1 cellular context compared by ENCODE assay signal in the genomic region with DNA sequence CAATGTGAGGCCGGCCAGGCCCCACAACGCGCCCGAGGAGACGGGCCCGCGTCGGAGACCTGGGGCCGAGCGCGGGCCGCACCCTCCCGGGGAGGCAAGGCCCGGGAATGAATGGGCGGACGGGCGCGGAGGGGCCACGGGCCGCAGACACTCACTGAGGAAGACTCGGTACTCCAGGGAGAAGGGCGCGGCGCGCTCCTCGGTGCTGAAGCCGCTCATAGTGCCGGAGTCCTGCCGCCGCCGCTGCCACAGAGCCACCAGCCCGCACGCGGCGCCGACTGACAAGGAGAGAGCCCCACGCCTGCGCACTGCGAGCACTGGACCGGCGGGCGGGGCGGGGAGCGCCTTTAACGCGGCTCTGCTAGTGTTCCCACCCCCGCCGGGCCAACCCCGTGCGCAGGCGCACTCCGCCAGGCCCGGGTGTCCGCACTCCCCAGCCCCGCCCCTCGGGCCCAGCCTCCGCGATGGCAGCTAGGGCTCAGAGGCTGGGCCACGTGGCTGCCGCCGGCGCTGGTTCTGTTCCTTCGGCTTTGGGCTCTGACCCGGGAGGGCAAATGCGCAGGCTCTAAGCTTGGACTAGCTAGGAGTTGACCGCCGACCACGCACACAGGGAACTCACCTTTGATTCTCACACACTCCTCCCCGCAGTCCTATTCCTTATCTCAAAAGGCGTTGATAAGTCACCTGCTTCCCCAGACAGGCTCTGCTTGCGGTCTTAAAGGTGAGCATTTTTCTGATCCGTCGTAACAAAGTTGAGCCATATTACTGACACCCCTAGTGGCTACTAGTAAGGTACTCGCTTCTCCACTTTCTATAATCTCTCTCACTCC.
A peak's percentile ranks its signal among the peaks of the same experiment; 100 is the strongest.
TF ChIP-seq lines count a peak whose summit lies in the region.

TSS of gene PPA1 (minus strand) at position 321 of the 830 bp plus-strand sequence. CDS start at position 219, 102 bp downstream.

TF ChIP-seq in HEK293, 187 proteins besides CTCF, POLR2A, EP300 and RAD21 (continued from another document and continues in another):
- TF ChIP-seq ZNF585B (tag by site-specific recombination; IDR thresholded peaks at IDR 0.05) (no peak), ZNF843 (tag by site-specific recombination; IDR thresholded peaks at IDR 0.05) (0 out of 2 replicates have a peak, but pooled peaks have one; percentile 1), ZNF610 (tag by site-specific recombination; IDR thresholded peaks at IDR 0.05; ENCODE audit: borderline replicate concordance) (0 out of 2 replicates have a peak, but pooled peaks have one; percentile 14), ZNF132 (tag by site-specific recombination; IDR thresholded peaks at IDR 0.05; ENCODE audit: borderline replicate concordance) (no peak), ZNF837 (tag by site-specific recombination; IDR thresholded peaks at IDR 0.05) (no peak), ZNF76 (tag by site-specific recombination; IDR thresholded peaks at IDR 0.05; ENCODE audit: borderline replicate concordance, low read depth) (peak; percentile 22; the same call in 1 of the 2 replicates), YY2 (tag by site-specific recombination; IDR thresholded peaks at IDR 0.05) (peak; percentile 48; the same call in 1 of the 2 replicates), ZNF394 (tag by site-specific recombination; IDR thresholded peaks at IDR 0.05; ENCODE audit: borderline replicate concordance) (peak; percentile 22; the same call in 1 of the 2 replicates), ZSCAN18 (tag by site-specific recombination; IDR thresholded peaks at IDR 0.05) (0 out of 2 replicates have a peak, but pooled peaks have one; percentile 43), MYNN (tag by site-specific recombination; IDR thresholded peaks at IDR 0.05; ENCODE audit: borderline replicate concordance) (no peak), ZNF404 (tag by site-specific recombination; IDR thresholded peaks at IDR 0.05) (no peak), ZNF341 (tag by site-specific recombination; IDR thresholded peaks at IDR 0.05; ENCODE audit: low read depth) (peak; percentile 96), ZNF777 (tag by site-specific recombination; IDR thresholded peaks at IDR 0.05; ENCODE audit: borderline replicate concordance) (0 out of 2 replicates have a peak, but pooled peaks have one; percentile 35), ZNF148 (tag by site-specific recombination; IDR thresholded peaks at IDR 0.05; ENCODE audit: borderline replicate concordance) (no peak), GLIS2 (tag by site-specific recombination; IDR thresholded peaks at IDR 0.05) (peak; percentile 75; the same call in 1 of the 2 replicates), ZBTB17 (tag by site-specific recombination; IDR thresholded peaks at IDR 0.05) (no peak), ZNF792 (tag by site-specific recombination; IDR thresholded peaks at IDR 0.05) (no peak; the same call in 1 of the 2 replicates), ZSCAN30 (tag by site-specific recombination; IDR thresholded peaks at IDR 0.05) (peak; percentile 36; the same call in 1 of the 2 replicates), OVOL3 (tag by site-specific recombination; IDR thresholded peaks at IDR 0.05) (0 out of 2 replicates have a peak, but pooled peaks have one; percentile 22), SALL2 (tag by site-specific recombination; IDR thresholded peaks at IDR 0.05; ENCODE audit: borderline replicate concordance) (no peak), SP2 (tag by site-specific recombination; IDR thresholded peaks at IDR 0.05) (peak; percentile 63), ZNF169 (tag by site-specific recombination; IDR thresholded peaks at IDR 0.05) (no peak), ZNF366 (tag by site-specific recombination; conservative IDR thresholded peaks at IDR 0.05) (peak; percentile 68; the same call in 1 of the 2 replicates), ZNF155 (tag by site-specific recombination; IDR thresholded peaks at IDR 0.05) (no peak), ZBTB1 (tag by site-specific recombination; IDR thresholded peaks at IDR 0.05) (peak; percentile 75; the same call in 1 of the 2 replicates), ZNF311 (tag by site-specific recombination; IDR thresholded peaks at IDR 0.05; ENCODE audit: borderline replicate concordance) (no peak), PRDM1 (tag by site-specific recombination; IDR thresholded peaks at IDR 0.05) (0 out of 2 replicates have a peak, but pooled peaks have one; percentile 30), ZEB2 (tag by site-specific recombination; IDR thresholded peaks at IDR 0.05) (peak; percentile 51), ZSCAN5A (tag by site-specific recombination; IDR thresholded peaks at IDR 0.05) (peak; percentile 90), ZNF239 (tag by site-specific recombination; IDR thresholded peaks at IDR 0.05) (0 out of 2 replicates have a peak, but pooled peaks have one; percentile 28), ZNF555 (tag by site-specific recombination; conservative IDR thresholded peaks at IDR 0.05) (no peak), ZNF561 (tag by site-specific recombination; IDR thresholded peaks at IDR 0.05; ENCODE audit: borderline replicate concordance) (no peak), ZNF202 (tag by site-specific recombination; IDR thresholded peaks at IDR 0.05; ENCODE audit: borderline replicate concordance) (no peak), ZNF624 (tag by site-specific recombination; IDR thresholded peaks at IDR 0.05) (no peak), ZFP69B (tag by site-specific recombination; IDR thresholded peaks at IDR 0.05) (peak; percentile 60; the same call in 1 of the 2 replicates), ZNF18 (tag by site-specific recombination; IDR thresholded peaks at IDR 0.05) (peak; percentile 28), TSHZ1 (tag by site-specific recombination; IDR thresholded peaks at IDR 0.05; ENCODE audit: borderline replicate concordance) (0 out of 2 replicates have a peak, but pooled peaks have one; percentile 10), ZBTB20 (tag by site-specific recombination; IDR thresholded peaks at IDR 0.05) (peak; percentile 50; the same call in 1 of the 2 replicates)
- TF ChIP-seq, protein P1, sequence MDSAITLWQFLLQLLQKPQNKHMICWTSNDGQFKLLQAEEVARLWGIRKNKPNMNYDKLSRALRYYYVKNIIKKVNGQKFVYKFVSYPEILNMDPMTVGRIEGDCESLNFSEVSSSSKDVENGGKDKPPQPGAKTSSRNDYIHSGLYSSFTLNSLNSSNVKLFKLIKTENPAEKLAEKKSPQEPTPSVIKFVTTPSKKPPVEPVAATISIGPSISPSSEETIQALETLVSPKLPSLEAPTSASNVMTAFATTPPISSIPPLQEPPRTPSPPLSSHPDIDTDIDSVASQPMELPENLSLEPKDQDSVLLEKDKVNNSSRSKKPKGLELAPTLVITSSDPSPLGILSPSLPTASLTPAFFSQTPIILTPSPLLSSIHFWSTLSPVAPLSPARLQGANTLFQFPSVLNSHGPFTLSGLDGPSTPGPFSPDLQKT (IDR thresholded peaks at IDR 0.05; ENCODE audit: borderline replicate concordance, low read depth, low read length): no peak
- TF ChIP-seq, protein P2, sequence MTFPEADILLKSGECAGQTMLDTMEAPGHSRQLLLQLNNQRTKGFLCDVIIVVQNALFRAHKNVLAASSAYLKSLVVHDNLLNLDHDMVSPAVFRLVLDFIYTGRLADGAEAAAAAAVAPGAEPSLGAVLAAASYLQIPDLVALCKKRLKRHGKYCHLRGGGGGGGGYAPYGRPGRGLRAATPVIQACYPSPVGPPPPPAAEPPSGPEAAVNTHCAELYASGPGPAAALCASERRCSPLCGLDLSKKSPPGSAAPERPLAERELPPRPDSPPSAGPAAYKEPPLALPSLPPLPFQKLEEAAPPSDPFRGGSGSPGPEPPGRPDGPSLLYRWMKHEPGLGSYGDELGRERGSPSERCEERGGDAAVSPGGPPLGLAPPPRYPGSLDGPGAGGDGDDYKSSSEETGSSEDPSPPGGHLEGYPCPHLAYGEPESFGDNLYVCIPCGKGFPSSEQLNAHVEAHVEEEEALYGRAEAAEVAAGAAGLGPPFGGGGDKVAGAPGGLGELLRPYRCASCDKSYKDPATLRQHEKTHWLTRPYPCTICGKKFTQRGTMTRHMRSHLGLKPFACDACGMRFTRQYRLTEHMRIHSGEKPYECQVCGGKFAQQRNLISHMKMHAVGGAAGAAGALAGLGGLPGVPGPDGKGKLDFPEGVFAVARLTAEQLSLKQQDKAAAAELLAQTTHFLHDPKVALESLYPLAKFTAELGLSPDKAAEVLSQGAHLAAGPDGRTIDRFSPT (tag by site-specific recombination; IDR thresholded peaks at IDR 0.05): peak; percentile 79
- TF ChIP-seq, protein P3, sequence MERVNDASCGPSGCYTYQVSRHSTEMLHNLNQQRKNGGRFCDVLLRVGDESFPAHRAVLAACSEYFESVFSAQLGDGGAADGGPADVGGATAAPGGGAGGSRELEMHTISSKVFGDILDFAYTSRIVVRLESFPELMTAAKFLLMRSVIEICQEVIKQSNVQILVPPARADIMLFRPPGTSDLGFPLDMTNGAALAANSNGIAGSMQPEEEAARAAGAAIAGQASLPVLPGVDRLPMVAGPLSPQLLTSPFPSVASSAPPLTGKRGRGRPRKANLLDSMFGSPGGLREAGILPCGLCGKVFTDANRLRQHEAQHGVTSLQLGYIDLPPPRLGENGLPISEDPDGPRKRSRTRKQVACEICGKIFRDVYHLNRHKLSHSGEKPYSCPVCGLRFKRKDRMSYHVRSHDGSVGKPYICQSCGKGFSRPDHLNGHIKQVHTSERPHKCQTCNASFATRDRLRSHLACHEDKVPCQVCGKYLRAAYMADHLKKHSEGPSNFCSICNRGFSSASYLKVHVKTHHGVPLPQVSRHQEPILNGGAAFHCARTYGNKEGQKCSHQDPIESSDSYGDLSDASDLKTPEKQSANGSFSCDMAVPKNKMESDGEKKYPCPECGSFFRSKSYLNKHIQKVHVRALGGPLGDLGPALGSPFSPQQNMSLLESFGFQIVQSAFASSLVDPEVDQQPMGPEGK (tag by site-specific recombination; IDR thresholded peaks at IDR 0.05): peak; percentile 89
